In genomic region chr1:44407430-44408180, GRCh38 we compare ENCODE assay signal across 1 cellular context.
TF ChIP-seq lines count a peak whose summit lies in the region.

No MANE protein-coding gene starts in this region.

TF ChIP-seq in IMR-90, 13 proteins besides CTCF, POLR2A, EP300 and RAD21:
- TF ChIP-seq FOS (IDR thresholded peaks at IDR 0.05; ENCODE audit: low read depth, low read length) = no peak
- no peak for TF ChIP-seq RFX5 (IDR thresholded peaks at IDR 0.05; ENCODE audit: low read depth, low read length)
- no peak for TF ChIP-seq NFE2L2 (IDR thresholded peaks at IDR 0.05; ENCODE audit: low read depth, low read length)
- TF ChIP-seq BHLHE40 (IDR thresholded peaks at IDR 0.05; ENCODE audit: low read depth, low read length) = no peak
- TF ChIP-seq MAFK (IDR thresholded peaks at IDR 0.05; ENCODE audit: low read depth, low read length) = no peak
- no peak for TF ChIP-seq CHD1 (IDR thresholded peaks at IDR 0.05; ENCODE audit: low read depth, low read length)
- TF ChIP-seq RCOR1 (IDR thresholded peaks at IDR 0.05; ENCODE audit: insufficient replicate concordance, low read length) = no peak
- TF ChIP-seq ELK1 (IDR thresholded peaks at IDR 0.05; ENCODE audit: borderline replicate concordance, low read depth, low read length) = no peak
- TF ChIP-seq MXI1 (IDR thresholded peaks at IDR 0.05; ENCODE audit: borderline replicate concordance, low read depth, low read length) = no peak
- TF ChIP-seq SMC3 (IDR thresholded peaks at IDR 0.05; ENCODE audit: low read depth, low read length) = no peak
- TF ChIP-seq CEBPB (IDR thresholded peaks at IDR 0.05; ENCODE audit: low read depth, low read length) = no peak
- no peak for TF ChIP-seq USF2 (IDR thresholded peaks at IDR 0.05; ENCODE audit: low read depth, low read length)
